Comparison of ENCODE assay signal across 2 cellular contexts in the genomic region with DNA sequence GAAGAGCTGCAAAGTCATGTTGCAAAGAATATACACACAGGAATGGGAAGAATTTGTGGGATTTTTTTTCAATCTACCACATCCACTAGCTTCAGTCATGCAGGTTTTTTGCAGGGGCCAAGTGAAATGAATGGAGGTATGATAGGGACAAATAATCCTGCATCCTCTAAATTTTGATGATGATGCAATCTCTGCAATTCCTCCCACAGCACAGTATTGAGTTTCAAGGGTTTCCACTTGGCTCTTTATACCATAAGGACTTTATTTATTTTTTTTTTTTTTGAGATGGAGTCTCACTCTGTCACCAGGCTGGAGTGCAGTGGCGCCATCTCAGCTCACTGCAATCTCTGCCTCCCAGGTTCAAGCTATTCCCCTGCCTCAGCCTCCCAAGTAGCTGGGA. TPM values are rescaled to one million over a fixed set of nuclear protein-coding genes. Genes with fewer than 3 reads are reported as not detected.
"Had no signal": no experiment of that assay in that cellular context is flagged by ENCODE, and none has a peak within 500 bp of the region (broad histone marks: within the 10 kb centered on the region; RNA-seq: fewer than 3 reads in every experiment).

No MANE protein-coding gene starts in this region.

RNA-seq across cellular contexts. Expression of gene LYPD5, which starts 15.2 kb away (rescaled TPM):
- total RNA-seq: neural crest cell, osteocyte had no signal
